Comparison of ENCODE assay signal across 8 cellular contexts in the genomic region with DNA sequence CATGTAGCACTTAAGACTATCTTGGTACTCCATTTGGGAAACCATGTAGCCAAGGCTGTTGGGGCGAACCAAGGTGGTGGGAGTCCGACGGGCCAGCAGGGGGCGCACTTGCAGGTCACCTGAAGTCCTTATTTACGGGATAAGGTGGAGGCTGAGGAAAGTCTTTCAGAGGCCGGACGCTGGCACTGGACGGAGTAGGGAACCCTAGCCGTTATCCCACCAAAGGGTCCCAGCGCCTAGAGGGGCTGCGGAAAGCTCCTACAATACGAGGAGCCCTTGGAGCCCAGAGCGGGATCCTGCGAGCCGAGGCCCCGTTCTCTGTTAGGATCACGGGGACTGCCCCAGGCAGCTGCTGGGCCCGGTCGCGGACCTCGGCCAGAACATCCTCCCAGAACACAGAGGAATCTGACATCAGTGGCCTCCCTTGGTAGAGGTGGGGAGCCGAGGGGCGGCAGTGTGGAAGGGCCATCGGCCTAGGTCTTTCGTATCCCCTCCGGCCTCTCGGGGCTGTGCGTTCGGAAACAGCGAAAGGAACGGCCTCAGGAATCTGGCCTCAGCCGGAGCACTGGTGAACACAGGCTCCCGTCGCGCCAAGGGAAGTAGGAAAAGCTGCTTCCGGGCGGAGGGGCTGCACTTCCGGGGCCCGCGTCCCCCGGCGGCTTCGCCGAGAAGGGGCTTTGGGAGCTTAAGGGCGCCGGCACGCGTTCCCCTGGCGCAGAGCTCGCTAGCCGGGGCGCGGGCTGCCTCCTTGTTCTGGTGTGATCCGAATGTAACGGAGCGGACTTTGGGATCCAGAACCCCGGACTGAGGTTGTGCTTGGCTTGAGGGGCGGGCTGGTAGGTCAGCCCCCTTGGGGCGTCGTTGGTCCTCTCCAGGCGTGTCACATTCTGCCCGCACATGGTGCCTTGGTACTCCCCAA. TPM values are rescaled to one million over a fixed set of nuclear protein-coding genes. Genes with fewer than 3 reads are reported as not detected.
DNase-seq lines count a peak whose midpoint lies in the region; ATAC-seq and TF ChIP-seq lines count a peak whose summit lies in the region.

No MANE protein-coding gene starts in this region.

- H3K27ac ChIP-seq in 22Rv1 = peak overlapping the region; percentile 59

- H3K27me3 Mint-ChIP-seq in activated CD4-positive, alpha-beta memory T cell treated with anti-CD3 and anti-CD28 coated beads for 36 hours = peaks cover 2% of the 10 kb centered on the region

- POLR2A ChIA-PET in activated CD4-positive, alpha-beta memory T cell treated with anti-CD3 and anti-CD28 coated beads for 36 hours (lab: Charles Lee) = interaction anchor here (0.7 to 1.4 kb wide), 3 partner anchors 78 to 271 kb away, joined by 3 to 4 read pairs (median 3); no protein-coding TSS in a partner anchor

- intact Hi-C loops in activated CD4-positive, alpha-beta memory T cell treated with anti-CD3 and anti-CD28 coated beads for 36 hours (cut with micrococcal nuclease) = loop anchor here (1.0 to 10.0 kb wide), 3 partner anchors 74 to 252 kb away; a partner anchor contains a TSS

- CTCF ChIA-PET in activated CD4-positive, alpha-beta memory T cell treated with anti-CD3 and anti-CD28 coated beads for 36 hours (lab: Charles Lee) = interaction anchor here (0.6 to 12.7 kb wide), 34 partner anchors 9 to 291 kb away, joined by 3 to 442 read pairs (median 4); a partner anchor contains a TSS

- peak; percentile 99 for TF ChIP-seq CTCF in 22Rv1 (IDR thresholded peaks at IDR 0.05)

- DNase-seq in NCI-H446 (lab: John Stamatoyannopoulos, UW) = peak; percentile 19 to 67
- DNase-seq in activated CD4-positive, alpha-beta memory T cell treated with anti-CD3 and anti-CD28 coated beads for 36 hours = peak; percentile 86
- DNase-seq in effector CD4-positive, alpha-beta T cell = peak; percentile 62
- DNase-seq in middle frontal gyrus (ENCODE audit: extremely low spot score, low spot score) = peak; percentile 41
- peak; percentile 57 to 65 for DNase-seq in stimulated activated CD8-positive, alpha-beta memory T cell treated with anti-CD3 and anti-CD28 coated beads, Interleukin-15, amount 100 ng/mL, for 48 hours (ENCODE audit: low read depth in 2 of 2)

- H3K9me3 Mint-ChIP-seq in activated CD4-positive, alpha-beta memory T cell treated with anti-CD3 and anti-CD28 coated beads for 36 hours = no peaks in the 10 kb centered on the region

- peak overlapping the region; percentile 68 for H3K4me3 Mint-ChIP-seq in activated CD4-positive, alpha-beta memory T cell treated with anti-CD3 and anti-CD28 coated beads for 36 hours

- H3K27ac Mint-ChIP-seq in activated CD4-positive, alpha-beta memory T cell treated with anti-CD3 and anti-CD28 coated beads for 36 hours = no peak overlapping the region

- peaks cover 8% of the 10 kb centered on the region for H3K4me1 Mint-ChIP-seq in activated CD4-positive, alpha-beta memory T cell treated with anti-CD3 and anti-CD28 coated beads for 36 hours (ENCODE audit: low read depth)

- ATAC-seq in GM18867 (IDR thresholded peaks at IDR 0.05; ENCODE audit: unreplicated experiment) (peak; percentile 53), HG03342 (IDR thresholded peaks at IDR 0.05; ENCODE audit: unreplicated experiment) (no peak)

- H3K36me3 Mint-ChIP-seq in activated CD4-positive, alpha-beta memory T cell treated with anti-CD3 and anti-CD28 coated beads for 36 hours = no peaks in the 10 kb centered on the region

RNA-seq across cellular contexts. Expression of a gene that starts 29.9 kb away (rescaled TPM):
- total RNA-seq in activated CD4-positive, alpha-beta memory T cell treated with anti-CD3 and anti-CD28 coated beads for 36 hours = not detected

RNA-seq across cellular contexts. Expression of a gene that starts 35.1 kb away (rescaled TPM):
- total RNA-seq in activated CD4-positive, alpha-beta memory T cell treated with anti-CD3 and anti-CD28 coated beads for 36 hours = not detected
